ENCODE assay signal across 24 cellular contexts in genomic region chr4:108533876-108534275, GRCh38.
"Had no signal": no experiment of that assay in that cellular context is flagged by ENCODE, and none has a peak within 500 bp of the region (broad histone marks: within the 10 kb centered on the region; RNA-seq: fewer than 3 reads in every experiment).

No MANE protein-coding gene starts in this region.

- H3K4me3 Mint-ChIP-seq: brain; effector memory CD8-positive, alpha-beta T cell had no signal

- H3K9me3 ChIP-seq: prostate gland, suprapubic skin, transverse colon, uterus had no signal

- H3K36me3 ChIP-seq: prostate gland, suprapubic skin, transverse colon, uterus had no signal

- H3K27ac ChIP-seq: epithelial cell of prostate, foreskin keratinocyte, prostate gland, suprapubic skin, transverse colon, uterus had no signal

- H3K4me3 ChIP-seq: lung, prostate gland, suprapubic skin, transverse colon, uterus had no signal

- H3K36me3 Mint-ChIP-seq: brain had no signal

- H3K27me3 Mint-ChIP-seq: activated CD4-positive, alpha-beta T cell treated with anti-CD3 and anti-CD28 coated beads, Interleukin-2, amount 10 ng/mL, durations not matched to agents 24 days and 14 days; stimulated activated naive CD8-positive, alpha-beta T cell treated with anti-CD3 and anti-CD28 coated beads, Interleukin-15, amount 100 ng/mL, for 72 hours had no signal

- H3K27me3 ChIP-seq: suprapubic skin, transverse colon, uterus had no signal

- DNase-seq: activated CD4-positive, alpha-beta T cell treated with anti-CD3 and anti-CD28 coated beads, Interleukin-2, amount 10 ng/mL, durations not matched to agents 24 days and 14 days; activated CD4-positive, CD25-positive, alpha-beta regulatory T cell; activated CD8-positive, alpha-beta memory T cell treated with anti-CD3 and anti-CD28 coated beads for 24 hours; activated CD8-positive, alpha-beta memory T cell treated with anti-CD3 and anti-CD28 coated beads, Interleukin-2, amount 50 U/mL, for 48 hours; activated effector memory CD4-positive, alpha-beta T cell treated with Interleukin-2 at 50 U/mL for 16 hours; activated T-cell treated with anti-CD3 and anti-CD28 coated beads, Interleukin-2, amount 50 U/mL, for 48 hours; anterior cingulate cortex; caudate nucleus; effector memory CD8-positive, alpha-beta T cell; foreskin keratinocyte; glutamatergic neuron; kidney; right cardiac atrium; stimulated activated naive CD8-positive, alpha-beta T cell treated with anti-CD3 and anti-CD28 coated beads, Interleukin-15, amount 100 ng/mL, for 72 hours; SW 1271; T-helper 9 cell; transverse colon; uterus had no signal

- H3K9me3 Mint-ChIP-seq: brain; effector memory CD8-positive, alpha-beta T cell had no signal

- H3K27ac Mint-ChIP-seq: brain; effector memory CD8-positive, alpha-beta T cell had no signal

- H3K4me1 ChIP-seq: foreskin keratinocyte, prostate gland, suprapubic skin, uterus had no signal

- ATAC-seq: effector memory CD8-positive, alpha-beta T cell; foreskin keratinocyte; left lobe of liver; right cardiac atrium; stimulated activated naive CD8-positive, alpha-beta T cell treated with anti-CD3 and anti-CD28 coated beads, Interleukin-15, amount 100 ng/mL, for 72 hours had no signal
